21 cellular contexts compared by ENCODE assay signal in genomic region chr11:2132874-2133480, GRCh38. TPM values are rescaled to one million over a fixed set of nuclear protein-coding genes. Genes with fewer than 3 reads are reported as not detected.
DNase-seq lines count a peak whose midpoint lies in the region; FAIRE-seq and TF ChIP-seq lines count a peak whose summit lies in the region.
"Had no signal": no experiment of that assay in that cellular context is flagged by ENCODE, and none has a peak within 500 bp of the region (broad histone marks: within the 10 kb centered on the region; RNA-seq: fewer than 3 reads in every experiment).

No MANE protein-coding gene starts in this region.

- H3K36me3 ChIP-seq in BE2C (peaks cover 77% of the 10 kb centered on the region), Caco-2 (ENCODE audit: control insufficient read depth, insufficient read depth, low read length) (peaks cover 9% of the 10 kb centered on the region), kidney (ENCODE audit: control insufficient read depth in 1 of 2, insufficient read depth in 2 of 2, low read length in 2 of 2) (no peaks in the 10 kb centered on the region), suprapubic skin (no peaks in the 10 kb centered on the region), tibial artery (no peaks in the 10 kb centered on the region)

- H3K4me3 ChIP-seq in BE2C (ENCODE audit: low read depth, low read length) (peak overlapping the region; percentile 84; the same call in 1 of the 2 replicates), Caco-2 (ENCODE audit: low read depth, low read length) (no peak overlapping the region), kidney (ENCODE audit: low read length in 2 of 2) (no peak overlapping the region), suprapubic skin (no peak overlapping the region), tibial artery (no peak overlapping the region)
- H3K4me3 ChIP-seq: SK-N-MC had no signal

- H3K4me3 Mint-ChIP-seq in Caco-2 (ENCODE audit: unreplicated experiment) = no peak overlapping the region
- H3K4me3 Mint-ChIP-seq in neural crest cell = peak overlapping the region; percentile 47
- H3K4me3 Mint-ChIP-seq: HFFc6 had no signal

- POLR2A ChIA-PET in Caco-2 (lab: Charles Lee) = no interaction called here

- DNase-seq in BE2C (peak; percentile 51), Caco-2 (peak in 1 of 2 experiments; percentile 45), kidney (peak; percentile 73), neural crest cell (ENCODE audit: low read depth, low spot score) (no peak), suprapubic skin (ENCODE audit: low spot score in 2 of 2) (no peak), NCI-H1092 treated with DMSO at 0.1 percent for 48 hours (lab: John Stamatoyannopoulos, UW) (no peak), tibial artery (no peak)
- no peak for DNase-seq in activated naive CD4-positive, alpha-beta T cell treated with anti-CD3 and anti-CD28 coated beads, Interleukin-2, amount 50 U/mL, for 16 hours
- DNase-seq: C1 segment of cervical spinal cord, DMS79 treated with DMSO at 0.1 percent for 48 hours, HFFc6, NCI-H1105, NCI-H1694 treated with DMSO at 0.1 percent for 48 hours, NCI-H774, OCI-M1, SHP77 had no signal

- intact Hi-C loops in Caco-2 (cut with micrococcal nuclease; ENCODE audit: unreplicated experiment) (no loop called here), kidney (cut with DNase I) (no loop called here), tibial artery (cut with DNase I; ENCODE audit: low total_unique reads) (no loop called here)

- H3K27ac Mint-ChIP-seq in Caco-2 (ENCODE audit: unreplicated experiment) (peak overlapping the region; percentile 83), neural crest cell (ENCODE audit: unreplicated experiment) (no peak overlapping the region)
- H3K27ac Mint-ChIP-seq: HFFc6 had no signal

- H3K27me3 Mint-ChIP-seq in Caco-2 (ENCODE audit: insufficient read depth, unreplicated experiment) (no peaks in the 10 kb centered on the region), neural crest cell (ENCODE audit: low read depth) (peaks cover 58% of the 10 kb centered on the region)

- H3K27me3 ChIP-seq in BE2C = no peaks in the 10 kb centered on the region
- H3K27me3 ChIP-seq in Caco-2 (replicated peaks; ENCODE audit: control insufficient read depth, insufficient read depth, low read length) = no peaks in the 10 kb centered on the region
- H3K27me3 ChIP-seq in suprapubic skin = peaks cover 98% of the 10 kb centered on the region
- H3K27me3 ChIP-seq in tibial artery = peaks cover 0 to 83% of the 10 kb centered on the region in 2 donors

- no peak for TF ChIP-seq POLR2A in suprapubic skin (IDR thresholded peaks at IDR 0.05)

- CTCF ChIA-PET in Caco-2 (lab: Charles Lee) = interaction anchor here (1.4 kb wide), 1 partner anchor 18 kb away, joined by 4 read pairs; no protein-coding TSS in a partner anchor

- H3K4me1 ChIP-seq in BE2C (peaks cover 23% of the 10 kb centered on the region), Caco-2 (peaks cover 14% of the 10 kb centered on the region; the same call in 1 of the 2 replicates), kidney (ENCODE audit: control insufficient read depth in 1 of 2, insufficient read depth in 1 of 2, low read depth in 1 of 2, low read length in 2 of 2) (peaks cover 0 to 3% of the 10 kb centered on the region in 2 donors), suprapubic skin (peaks cover 13% of the 10 kb centered on the region), tibial artery (peaks cover 0 to 14% (median 8%) of the 10 kb centered on the region in 4 donors)

- H3K4me1 Mint-ChIP-seq in Caco-2 (ENCODE audit: low read depth, unreplicated experiment) = peaks cover 26% of the 10 kb centered on the region
- H3K4me1 Mint-ChIP-seq in neural crest cell = peaks cover 11% of the 10 kb centered on the region

- no peak for TF ChIP-seq CTCF in BE2C (IDR thresholded peaks at IDR 0.05; ENCODE audit: low read depth, low read length)
- TF ChIP-seq CTCF in Caco-2 (IDR thresholded peaks at IDR 0.05; ENCODE audit: insufficient read depth in 1 of 2, low read depth in 1 of 2, low read length in 1 of 2, severe bottlenecking in 1 of 2, unreplicated experiment in 1 of 2) = no peak
- TF ChIP-seq CTCF in kidney (IDR thresholded peaks at IDR 0.05; ENCODE audit: borderline replicate concordance, extremely low read depth, insufficient read depth) = no peak
- TF ChIP-seq CTCF in neural crest cell (conservative IDR thresholded peaks at IDR 0.05) = no peak
- no peak for TF ChIP-seq CTCF in suprapubic skin (IDR thresholded peaks at IDR 0.05)
- TF ChIP-seq CTCF in tibial artery (IDR thresholded peaks at IDR 0.05) = no peak

- no TSS peak for BruUV-seq in Caco-2 (replicated peaks; lab: Mats Ljungman, UMichigan)

- 59% methylated on average over 9 of the region's 35 CpGs for WGBS in suprapubic skin

- H3K9me3 Mint-ChIP-seq in Caco-2 (ENCODE audit: unreplicated experiment) (no peaks in the 10 kb centered on the region), neural crest cell (no peaks in the 10 kb centered on the region)
- H3K9me3 Mint-ChIP-seq: HFFc6 had no signal

- H3K9ac ChIP-seq in kidney (ENCODE audit: low read length in 2 of 2) = no peak overlapping the region

- H3K27ac ChIP-seq in kidney (ENCODE audit: low read depth in 2 of 2, low read length in 2 of 2) (no peak overlapping the region), suprapubic skin (no peak overlapping the region), tibial artery (no peak overlapping the region)
- H3K27ac ChIP-seq: SK-N-MC had no signal

- TF ChIP-seq EP300 in suprapubic skin (IDR thresholded peaks at IDR 0.05) = no peak

- H3K36me3 Mint-ChIP-seq in Caco-2 (ENCODE audit: insufficient read depth, unreplicated experiment) = peaks cover 98% of the 10 kb centered on the region
- H3K36me3 Mint-ChIP-seq in neural crest cell (ENCODE audit: low read depth) = no peaks in the 10 kb centered on the region

- FAIRE-seq in kidney (lab: Jason Lieb, UNC) = no peak

- H3K9me3 ChIP-seq in BE2C (no peaks in the 10 kb centered on the region), Caco-2 (no peaks in the 10 kb centered on the region), kidney (ENCODE audit: control insufficient read depth in 1 of 2, low read length in 2 of 2) (no peaks in the 10 kb centered on the region), suprapubic skin (no peaks in the 10 kb centered on the region), tibial artery (no peaks in the 10 kb centered on the region)

RNA-seq across cellular contexts. Expression of gene IGF2, which starts 6.2 kb away (rescaled TPM):
- 468 TPM for polyA plus RNA-seq in BE2C (2012; ENCODE audit: insufficient read depth, insufficient read length, low read depth)
- total RNA-seq in Caco-2 (2022) (1,375 and 1,397 TPM in 2 replicates), kidney (30.5 TPM), neural crest cell (19.0 and 20.1 TPM in 2 replicates), suprapubic skin (1 to 10 TPM; 3.2 to 9.7 (median 5.6) TPM)
- polyA plus RNA-seq in kidney (ENCODE audit: insufficient read depth, low read depth, low replicate concordance) = 10.2 TPM

RNA-seq across cellular contexts. Expression of gene INS, which starts 28.0 kb away (rescaled TPM):
- not detected for polyA plus RNA-seq in BE2C (2012; ENCODE audit: insufficient read depth, insufficient read length, low read depth)
- total RNA-seq in Caco-2 (2022) (not detected in 2 replicates), kidney (not detected), neural crest cell (not detected in 2 replicates), suprapubic skin (not detected)
- polyA plus RNA-seq in kidney (ENCODE audit: insufficient read depth, low read depth, low replicate concordance) = not detected
- total RNA-seq: H7, HFFc6, HT-29, LHCN-M2, NCI-H460 had no signal

RNA-seq across cellular contexts. Expression of gene TH, which starts 38.6 kb away (rescaled TPM):
- polyA plus RNA-seq in BE2C (2012; ENCODE audit: insufficient read depth, insufficient read length, low read depth) = 141 TPM
- total RNA-seq in Caco-2 (2022) (not detected in 2 replicates), kidney (not detected), neural crest cell (0.61 and 0.68 TPM in 2 replicates), suprapubic skin (1 to 10 TPM in 1 of 4 donors, under 1 TPM in 1, not detected in 2; 0.34 to 1.0 TPM)
- polyA plus RNA-seq in kidney (ENCODE audit: insufficient read depth, low read depth, low replicate concordance) = not detected
- total RNA-seq: H7, HFFc6, LHCN-M2, NCI-H460 had no signal

Comparison
In these comparisons a context has a peak if more than half of its experiments do, and no peak if none do; other contexts are left out.
1. DNase-seq: peak in BE2C (single experiment) and kidney (single experiment); none in neural crest cell (single experiment), suprapubic skin (0 of 2), activated naive CD4-positive, alpha-beta T cell treated with anti-CD3 and anti-CD28 coated beads, Interleukin-2, amount 50 U/mL, for 16 hours (single experiment), NCI-H1092 treated with DMSO at 0.1 percent for 48 hours (single experiment) and tibial artery (0 of 2).
2. RNA of gene IGF2, which starts 6.2 kb away (total RNA-seq): 1,375 to 1,397 TPM in Caco-2; 30.5 TPM in kidney (single experiment), 19.0 to 20.1 TPM in neural crest cell and 3.2 to 9.7 TPM in suprapubic skin; every median in the first group is over 10 times any median in the second.